In the genomic region with DNA sequence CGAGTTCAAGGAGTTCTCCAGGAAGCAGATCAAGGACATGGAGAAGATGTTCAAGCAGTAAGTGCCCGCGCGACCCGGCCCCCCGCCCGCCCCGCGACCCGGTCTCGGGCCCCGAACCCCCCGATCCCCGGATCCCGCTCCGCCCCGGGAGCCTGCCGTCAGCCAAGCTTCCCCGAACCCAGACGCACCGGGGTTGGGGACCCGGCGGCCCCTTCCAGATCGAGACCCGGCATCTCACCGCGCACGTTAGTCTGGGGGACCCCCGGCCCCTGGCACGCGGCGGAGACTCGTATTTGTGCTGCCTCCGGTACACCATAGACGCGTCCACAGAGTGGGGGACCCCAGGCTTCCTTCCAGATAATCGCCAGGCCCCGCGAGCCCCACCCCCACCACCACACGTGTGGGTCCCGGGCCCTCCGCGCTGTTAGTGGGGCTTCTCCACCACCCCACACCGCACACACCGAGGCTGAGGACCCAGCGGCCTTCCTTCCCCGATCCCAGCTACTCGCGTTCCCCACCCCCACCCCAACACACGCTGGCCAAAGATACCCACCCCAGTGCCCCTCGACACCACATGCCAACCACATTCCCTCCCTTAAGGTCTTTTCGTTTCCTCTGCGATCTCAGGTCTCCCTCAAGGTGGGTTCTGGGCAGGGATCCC, we compare ENCODE assay signal across 8 cellular contexts. TPM values are rescaled to one million over a fixed set of nuclear protein-coding genes. Genes with fewer than 3 reads are reported as not detected.
DNase-seq lines count a peak whose midpoint lies in the region; ATAC-seq and TF ChIP-seq lines count a peak whose summit lies in the region.

No MANE protein-coding gene starts in this region.

- H2AFZ ChIP-seq in GM23338, result peak overlapping the region; percentile 85

- 5% methylated on average over 53 of the region's 53 CpGs for WGBS in liver

- peaks cover 25% of the 10 kb centered on the region for H3K4me1 Mint-ChIP-seq in GM23338
- H3K4me1 Mint-ChIP-seq in activated naive CD8-positive, alpha-beta T cell treated with anti-CD3 and anti-CD28 coated beads, Interleukin-2, amount 10 ng/mL, durations not matched to agents 7 days and 5 days, result peaks cover 23% of the 10 kb centered on the region

- H3K27ac ChIP-seq in GM23338 (ENCODE audit: low read depth) (no peak overlapping the region), liver (ENCODE audit: low read depth in 1 of 2, low read length in 2 of 2) (peak overlapping the region; percentile 39 to 48), tibial artery (peak overlapping the region; percentile 71 to 79)

- peak overlapping the region; percentile 81 for H3K4me3 Mint-ChIP-seq in GM23338
- H3K4me3 Mint-ChIP-seq in activated naive CD8-positive, alpha-beta T cell treated with anti-CD3 and anti-CD28 coated beads, Interleukin-2, amount 10 ng/mL, durations not matched to agents 7 days and 5 days, result peak overlapping the region; percentile 95

- no peaks in the 10 kb centered on the region; the same call in 2 of the 3 replicates for H3K9me3 Mint-ChIP-seq in GM23338
- H3K9me3 Mint-ChIP-seq in activated naive CD8-positive, alpha-beta T cell treated with anti-CD3 and anti-CD28 coated beads, Interleukin-2, amount 10 ng/mL, durations not matched to agents 7 days and 5 days, result no peaks in the 10 kb centered on the region

- DNase-seq in AG08395 (ENCODE audit: low spot score) (peak; percentile 17), GM23338 (ENCODE audit: low spot score) (no peak), tibial artery (no peak), SHP77 (lab: John Stamatoyannopoulos, UW) (no peak)
- no peak for DNase-seq in activated naive CD8-positive, alpha-beta T cell treated with anti-CD3 and anti-CD28 coated beads, Interleukin-2, amount 10 ng/mL, durations not matched to agents 7 days and 5 days

- no peaks in the 10 kb centered on the region for H3F3A ChIP-seq in GM23338 (replicated peaks; ENCODE audit: low read depth)

- H3K36me3 ChIP-seq in GM23338 (ENCODE audit: insufficient read depth), result no peaks in the 10 kb centered on the region
- H3K36me3 ChIP-seq in liver (ENCODE audit: control insufficient read depth in 4 of 4, insufficient read depth in 3 of 4, low read depth in 1 of 4, low read length in 3 of 4), result no peaks in the 10 kb centered on the region
- H3K36me3 ChIP-seq in tibial artery, result peaks cover 0 to 9% (median 6%) of the 10 kb centered on the region in 3 donors

- H3K9ac ChIP-seq in liver (ENCODE audit: low read depth in 1 of 2, low read length in 2 of 2), result peak overlapping the region; percentile 50 to 64

- H3K4me3 ChIP-seq in GM23338 (peak overlapping the region; percentile 79), liver (ENCODE audit: low read depth in 1 of 3, low read length in 3 of 3) (peak overlapping the region; percentile 63 to 89 (median 71)), tibial artery (peak overlapping the region; percentile 73 to 76)

- ATAC-seq in GM23338 (no peak; the same call in 1 of the 3 replicates), HG03045 (IDR thresholded peaks at IDR 0.05; ENCODE audit: unreplicated experiment) (no peak), HG03378 (IDR thresholded peaks at IDR 0.05; ENCODE audit: unreplicated experiment) (no peak)
- ATAC-seq in activated naive CD8-positive, alpha-beta T cell treated with anti-CD3 and anti-CD28 coated beads, Interleukin-2, amount 10 ng/mL, durations not matched to agents 7 days and 5 days (ENCODE audit: low read depth), result peak; percentile 1

- no peaks in the 10 kb centered on the region for H3K9me2 ChIP-seq in GM23338 (ENCODE audit: insufficient read depth)

- intact Hi-C loops in tibial artery (cut with DNase I; ENCODE audit: low total_unique reads), result loop anchor here (5.0 kb wide), 1 partner anchor 83 kb away; no protein-coding TSS in a partner anchor

- no peak overlapping the region for H3K27ac Mint-ChIP-seq in GM23338
- H3K27ac Mint-ChIP-seq in activated naive CD8-positive, alpha-beta T cell treated with anti-CD3 and anti-CD28 coated beads, Interleukin-2, amount 10 ng/mL, durations not matched to agents 7 days and 5 days, result peak overlapping the region; percentile 85

- H4K20me1 ChIP-seq in GM23338 (replicated peaks; ENCODE audit: insufficient read depth), result no peaks in the 10 kb centered on the region

- H3K9me3 ChIP-seq in liver (ENCODE audit: control insufficient read depth in 4 of 4, low read length in 3 of 4) (no peaks in the 10 kb centered on the region), tibial artery (no peaks in the 10 kb centered on the region)

- no peak for TF ChIP-seq RAD21 in liver (IDR thresholded peaks at IDR 0.05)

- peaks cover 28% of the 10 kb centered on the region for H3K27me3 Mint-ChIP-seq in GM23338 (ENCODE audit: insufficient read depth, low read depth, poor library complexity)
- peaks cover 26% of the 10 kb centered on the region for H3K27me3 Mint-ChIP-seq in activated naive CD8-positive, alpha-beta T cell treated with anti-CD3 and anti-CD28 coated beads, Interleukin-2, amount 10 ng/mL, durations not matched to agents 7 days and 5 days

- no peaks in the 10 kb centered on the region for H3K79me2 ChIP-seq in GM23338 (replicated peaks; ENCODE audit: insufficient read depth)

- no peak for TF ChIP-seq CTCF in GM23338 (conservative IDR thresholded peaks at IDR 0.05; ENCODE audit: low read depth in 2 of 2)
- no peak for TF ChIP-seq CTCF in liver (IDR thresholded peaks at IDR 0.05; ENCODE audit: low read depth, low read length, missing input control)
- no peak for TF ChIP-seq CTCF in tibial artery (IDR thresholded peaks at IDR 0.05)

- peaks cover 10% of the 10 kb centered on the region for H3K4me1 ChIP-seq in GM23338 (ENCODE audit: insufficient read depth)
- H3K4me1 ChIP-seq in liver (ENCODE audit: control insufficient read depth in 4 of 4, insufficient read depth in 4 of 4, low read length in 3 of 4), result peaks cover 2 to 14% (median 6%) of the 10 kb centered on the region in 4 donors
- H3K4me1 ChIP-seq in tibial artery, result peaks cover 0 to 51% (median 41%) of the 10 kb centered on the region in 4 donors

- peak overlapping the region; percentile 91 for H3K4me2 ChIP-seq in GM23338

- POLR2A ChIA-PET in activated naive CD8-positive, alpha-beta T cell treated with anti-CD3 and anti-CD28 coated beads, Interleukin-2, amount 10 ng/mL, durations not matched to agents 7 days and 5 days (lab: Charles Lee), result interaction anchor here (0.9 to 2.1 kb wide), 4 partner anchors 10 to 68 kb away, joined by 3 to 6 read pairs (median 6); no protein-coding TSS in a partner anchor

- H3K27me3 ChIP-seq in GM23338 (ENCODE audit: insufficient read depth), result peaks cover 24% of the 10 kb centered on the region
- no peaks in the 10 kb centered on the region for H3K27me3 ChIP-seq in liver (ENCODE audit: control insufficient read depth in 4 of 4, insufficient read depth in 4 of 4, low read length in 3 of 4)
- no peaks in the 10 kb centered on the region for H3K27me3 ChIP-seq in tibial artery

- no peaks in the 10 kb centered on the region for H3K36me3 Mint-ChIP-seq in GM23338 (ENCODE audit: low read depth)
- H3K36me3 Mint-ChIP-seq in activated naive CD8-positive, alpha-beta T cell treated with anti-CD3 and anti-CD28 coated beads, Interleukin-2, amount 10 ng/mL, durations not matched to agents 7 days and 5 days, result peaks cover 22% of the 10 kb centered on the region

TF ChIP-seq in GM23338, 12 proteins besides CTCF, POLR2A, EP300 and RAD21 (continues in another document):
- peak; percentile 46 for TF ChIP-seq EZH2 (IDR thresholded peaks at IDR 0.05; ENCODE audit: low read depth, unreplicated experiment)

TF ChIP-seq in liver, 16 proteins besides CTCF, POLR2A, EP300 and RAD21 (continues in another document):
- no peak for TF ChIP-seq SP1 (IDR thresholded peaks at IDR 0.05)
- TF ChIP-seq, protein P1, sequence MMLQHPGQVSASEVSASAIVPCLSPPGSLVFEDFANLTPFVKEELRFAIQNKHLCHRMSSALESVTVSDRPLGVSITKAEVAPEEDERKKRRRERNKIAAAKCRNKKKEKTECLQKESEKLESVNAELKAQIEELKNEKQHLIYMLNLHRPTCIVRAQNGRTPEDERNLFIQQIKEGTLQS (IDR thresholded peaks at IDR 0.05), result no peak
- TF ChIP-seq JUND (IDR thresholded peaks at IDR 0.05), result no peak
- TF ChIP-seq TAF1 (conservative IDR thresholded peaks at IDR 0.05), result no peak
- no peak for TF ChIP-seq MAX (IDR thresholded peaks at IDR 0.05)
- TF ChIP-seq EGR1 (IDR thresholded peaks at IDR 0.05; ENCODE audit: low read depth in 2 of 2), result no peak

RNA-seq across cellular contexts. Expression of gene EFHD2, which starts 0.7 kb away (rescaled TPM):
- total RNA-seq in GM23338 (2014; rRNA removed; shearing (Covaris generic)), result 22.8 and 23.7 TPM in 2 replicates
- polyA plus RNA-seq in GM23338 (2016; fragmentation: Nextera tagmentation; extraction: Ambion mirVana) (19.3 and 22.8 TPM in 2 replicates), liver (10 to 100 TPM in 1 of 2 donors, 1 to 10 TPM in 1; 7.4 to 12.8 TPM)
- 10 to 100 TPM; 49.4 TPM for total RNA-seq in activated naive CD8-positive, alpha-beta T cell treated with anti-CD3 and anti-CD28 coated beads, Interleukin-2, amount 10 ng/mL, durations not matched to agents 7 days and 5 days
- total RNA-seq in liver, result 10 to 100 TPM; 10.6 to 23.0 TPM

RNA-seq across cellular contexts. Expression of gene CTRC, which starts 27.9 kb away (rescaled TPM):
- 0.24 TPM in 1 of 2 replicates, not detected in the other for total RNA-seq in GM23338 (2014; rRNA removed; shearing (Covaris generic))
- not detected in 2 replicates for polyA plus RNA-seq in GM23338 (2016; fragmentation: Nextera tagmentation; extraction: Ambion mirVana)
- total RNA-seq in activated naive CD8-positive, alpha-beta T cell treated with anti-CD3 and anti-CD28 coated beads, Interleukin-2, amount 10 ng/mL, durations not matched to agents 7 days and 5 days, result 1 to 10 TPM in 1 of 2 experiments, under 1 TPM in 1; 0.39 to 1.0 TPM
- not detected for total RNA-seq in liver
- polyA plus RNA-seq in liver, result not detected

RNA-seq across cellular contexts. Expression of gene CELA2A, which starts 46.2 kb away (rescaled TPM):
- not detected in 2 replicates for total RNA-seq in GM23338 (2014; rRNA removed; shearing (Covaris generic))
- polyA plus RNA-seq in GM23338 (2016; fragmentation: Nextera tagmentation; extraction: Ambion mirVana), result not detected in 2 replicates
- total RNA-seq in activated naive CD8-positive, alpha-beta T cell treated with anti-CD3 and anti-CD28 coated beads, Interleukin-2, amount 10 ng/mL, durations not matched to agents 7 days and 5 days, result not detected
- not detected for total RNA-seq in liver
- polyA plus RNA-seq in liver, result not detected
